8 cellular contexts compared by ENCODE assay signal in the genomic region with DNA sequence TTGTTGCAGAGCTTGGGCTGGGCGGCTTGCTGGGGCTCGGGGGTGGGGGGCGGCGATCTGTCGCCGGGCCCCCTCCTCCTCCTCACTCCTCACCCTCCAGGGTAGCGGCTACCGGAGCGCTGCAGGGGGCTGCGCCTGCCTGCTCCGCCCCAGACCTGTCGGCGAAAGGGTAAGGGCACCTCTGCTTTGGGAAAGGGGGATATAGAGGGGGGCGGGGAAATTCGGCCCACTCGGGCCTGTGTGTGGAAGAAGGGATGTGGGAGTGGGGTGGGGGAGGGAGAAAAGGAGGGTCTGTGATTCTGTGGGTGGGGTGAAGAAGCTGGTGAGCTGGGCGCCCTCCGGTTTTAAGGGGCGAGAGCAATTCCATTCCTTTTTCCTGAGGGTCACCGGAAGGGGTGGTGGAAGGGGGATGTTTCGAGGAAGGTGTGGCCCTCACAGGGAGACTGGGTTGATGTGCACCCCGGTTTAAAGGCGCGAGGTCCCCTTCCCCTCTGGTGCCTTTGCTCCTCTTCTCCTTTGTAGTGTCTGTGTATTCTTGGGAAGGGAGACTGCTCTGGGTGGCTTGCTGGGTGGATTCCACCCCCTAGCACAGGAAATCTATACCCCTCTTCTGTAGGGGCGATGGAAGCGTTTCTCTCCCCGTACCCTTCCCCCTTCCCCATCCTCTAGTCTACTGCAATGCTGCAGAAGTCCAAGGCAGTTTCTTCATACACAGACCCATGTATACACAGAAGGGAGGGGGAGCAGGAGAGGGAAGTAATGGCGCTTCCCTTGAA. TPM values are rescaled to one million over a fixed set of nuclear protein-coding genes. Genes with fewer than 3 reads are reported as not detected.
A peak's percentile ranks its signal among the peaks of the same experiment; 100 is the strongest.
DNase-seq lines count a peak whose midpoint lies in the region; ATAC-seq and TF ChIP-seq lines count a peak whose summit lies in the region.

No MANE protein-coding gene starts in this region.

- WGBS in sigmoid colon, 2 donors: 1% methylated on average over 28 of the region's 28 CpGs

- H3K9me3 ChIP-seq in OCI-LY7 (ENCODE audit: low read length) (no peaks in the 10 kb centered on the region), iPS-15b (ENCODE audit: control insufficient read depth, insufficient read depth, low read length) (no peaks in the 10 kb centered on the region), sigmoid colon (no peaks in the 10 kb centered on the region)

- no peak for TF ChIP-seq POLR2A in sigmoid colon (IDR thresholded peaks at IDR 0.05)

- POLR2A ChIA-PET in OCI-LY7 (lab: Charles Lee): interaction anchor here (0.6 to 0.9 kb wide), 3 partner anchors 37 to 197 kb away, joined by 3 to 4 read pairs (median 3); no protein-coding TSS in a partner anchor

- H3K9ac ChIP-seq in iPS-15b (ENCODE audit: low read depth, low read length): peak overlapping the region; percentile 61

- TF ChIP-seq CTCF in GM12864 (IDR thresholded peaks at IDR 0.05; ENCODE audit: low read depth, low read length, missing control alignments): no peak
- no peak for TF ChIP-seq CTCF in OCI-LY7 (conservative IDR thresholded peaks at IDR 0.05; ENCODE audit: low read length)
- no peak for TF ChIP-seq CTCF in sigmoid colon (IDR thresholded peaks at IDR 0.05)

- no peaks in the 10 kb centered on the region for H3K9me2 ChIP-seq in OCI-LY7 (ENCODE audit: insufficient read depth, low read length)

- H3K79me2 ChIP-seq in OCI-LY7 (ENCODE audit: insufficient read depth, low read depth, low read length): peaks cover 53% of the 10 kb centered on the region

- no peaks in the 10 kb centered on the region for H3K27me3 ChIP-seq in iPS-15b (ENCODE audit: control insufficient read depth, insufficient read depth, low read length)
- no peaks in the 10 kb centered on the region for H3K27me3 ChIP-seq in sigmoid colon

- H3K27ac ChIP-seq in OCI-LY7 (ENCODE audit: low read depth, low read length, poor library complexity, severe bottlenecking): peak overlapping the region; percentile 78
- peak overlapping the region; percentile 94 to 100 (median 98) for H3K27ac ChIP-seq in sigmoid colon

- ATAC-seq in HG02759 (IDR thresholded peaks at IDR 0.05; ENCODE audit: unreplicated experiment): peak; percentile 4
- no peak for ATAC-seq in HG02852 (IDR thresholded peaks at IDR 0.05; ENCODE audit: unreplicated experiment)

- H2AFZ ChIP-seq in OCI-LY7 (ENCODE audit: low read length): peak overlapping the region; percentile 3; the same call in 1 of the 2 replicates

- no peak for TF ChIP-seq EP300 in sigmoid colon (IDR thresholded peaks at IDR 0.05)

- H3K4me3 ChIP-seq in GM12864 (ENCODE audit: low read depth, low read length): peak overlapping the region; percentile 98
- H3K4me3 ChIP-seq in OCI-LY7 (ENCODE audit: low read depth, low read length, poor library complexity, severe bottlenecking): peak overlapping the region; percentile 83
- H3K4me3 ChIP-seq in iPS-15b (ENCODE audit: low read depth, low read length): peak overlapping the region; percentile 86
- H3K4me3 ChIP-seq in sigmoid colon: peak overlapping the region; percentile 76 to 93 (median 82)

- BruUV-seq in OCI-LY7 (replicated peaks; lab: Mats Ljungman, UMichigan): no TSS peak

- intact Hi-C loops in OCI-LY7 (cut with micrococcal nuclease; ENCODE audit: unreplicated experiment) (loop anchor here (5.0 kb wide), 1 partner anchor 71 kb away; no protein-coding TSS in a partner anchor), sigmoid colon (cut with DNase I) (no loop called here)

- H3K4me2 ChIP-seq in OCI-LY7 (ENCODE audit: low read length): peak overlapping the region; percentile 91

- H4K20me1 ChIP-seq in OCI-LY7 (ENCODE audit: insufficient read depth, low read length): peaks cover 14% of the 10 kb centered on the region; the same call in 1 of the 2 replicates

- H3K36me3 ChIP-seq in OCI-LY7 (ENCODE audit: insufficient read depth, low read length) (peaks cover 27% of the 10 kb centered on the region), iPS-15b (ENCODE audit: control insufficient read depth, insufficient read depth, low read length) (no peaks in the 10 kb centered on the region), sigmoid colon (no peaks in the 10 kb centered on the region)

- no peak for DNase-seq in GM12864 (ENCODE audit: low read depth)
- peak; percentile 37 for DNase-seq in OCI-LY7 (ENCODE audit: low spot score)
- DNase-seq in astrocyte of the hippocampus (ENCODE audit: low read depth, low spot score): peak; percentile 45
- no peak for DNase-seq in sigmoid colon
- no peak for DNase-seq in NCI-H1436 treated with DMSO at 0.1 percent for 48 hours (lab: John Stamatoyannopoulos, UW)

- H3K4me1 ChIP-seq in OCI-LY7 (ENCODE audit: insufficient read depth, low read length, poor library complexity, severe bottlenecking): peaks cover 21% of the 10 kb centered on the region
- H3K4me1 ChIP-seq in iPS-15b (ENCODE audit: control insufficient read depth, insufficient read depth, low read length): peaks cover 2% of the 10 kb centered on the region
- H3K4me1 ChIP-seq in sigmoid colon: peaks cover 0 to 45% (median 37%) of the 10 kb centered on the region in 4 donors

- CTCF ChIA-PET in OCI-LY7 (lab: Charles Lee; ENCODE audit: unreplicated experiment): interaction anchor here (0.6 kb wide), 1 partner anchor 21 kb away, joined by 3 read pairs; no protein-coding TSS in a partner anchor

RNA-seq across cellular contexts. Expression of gene TAOK1, which starts 0.9 kb away (rescaled TPM):
- 30.4 and 30.5 TPM in 2 replicates for total RNA-seq in OCI-LY7 (2014; rRNA removed; shearing (Covaris generic))
- total RNA-seq in OCI-LY7 (2022) (46.8 and 49.7 TPM in 2 replicates), sigmoid colon (10 to 100 TPM; 46.3 to 65.4 (median 54.8) TPM)
- 10 to 100 TPM in 1 of 3 donors, 1 to 10 TPM in 2; 3.6 to 10.8 (median 4.4) TPM for polyA plus RNA-seq in sigmoid colon

Comparison
In these comparisons a context has a peak if more than half of its experiments do, and no peak if none do; other contexts are left out.
1. DNase-seq: peak in OCI-LY7 (single experiment) and astrocyte of the hippocampus (single experiment); none in GM12864 (single experiment), sigmoid colon (single experiment) and NCI-H1436 treated with DMSO at 0.1 percent for 48 hours (single experiment).
2. Peak in every context shown above with its lines, with median percentiles within 50 percentile points of each other: H3K4me3 ChIP-seq.